ENCODE assay signal across 26 cellular contexts in genomic region chr11:22347857-22348496, GRCh38. TPM values are rescaled to one million over a fixed set of nuclear protein-coding genes. Genes with fewer than 3 reads are reported as not detected.
DNase-seq lines count a peak whose midpoint lies in the region; ATAC-seq and TF ChIP-seq lines count a peak whose summit lies in the region.
"Had no signal": no experiment of that assay in that cellular context is flagged by ENCODE, and none has a peak within 500 bp of the region (broad histone marks: within the 10 kb centered on the region; RNA-seq: fewer than 3 reads in every experiment).

No MANE protein-coding gene starts in this region.

- no peak overlapping the region for H3K4me2 ChIP-seq in GM23338
- H3K4me2 ChIP-seq: A549; BLaER1 treated with 17β-estradiol and CSF1 and Interleukin-3, amounts not matched to agents 10 nM and 100 nM had no signal

- H4K20me1 ChIP-seq in GM23338 (replicated peaks; ENCODE audit: insufficient read depth), result no peaks in the 10 kb centered on the region
- H4K20me1 ChIP-seq: BLaER1 treated with 17β-estradiol and CSF1 and Interleukin-3, amounts not matched to agents 10 nM and 100 nM had no signal

- no peak for ATAC-seq in GM23338
- ATAC-seq: A549, HCT116, PC-3, Right ventricle myocardium inferior had no signal

- H3K27me3 ChIP-seq in GM23338 (ENCODE audit: insufficient read depth) (peaks cover 27% of the 10 kb centered on the region), H7 (ENCODE audit: control insufficient read depth, insufficient read depth, low read length) (peaks cover 19% of the 10 kb centered on the region)
- H3K27me3 ChIP-seq: SJSA1 had no signal

- H3K27me3 Mint-ChIP-seq in GM23338 (ENCODE audit: insufficient read depth, low read depth, poor library complexity) (peaks cover 16% of the 10 kb centered on the region), glutamatergic neuron (ENCODE audit: unreplicated experiment) (peaks cover 14% of the 10 kb centered on the region), osteocyte (ENCODE audit: unreplicated experiment) (peaks cover 20% of the 10 kb centered on the region)

- no peak overlapping the region for H3K4me3 ChIP-seq in GM23338
- H3K4me3 ChIP-seq in H7 (ENCODE audit: insufficient read depth, low read depth, low read length), result no peak overlapping the region
- H3K4me3 ChIP-seq: A549; BLaER1 treated with 17β-estradiol and CSF1 and Interleukin-3, amounts not matched to agents 10 nM and 100 nM; SJSA1 had no signal

- H3K9me3 Mint-ChIP-seq in GM23338 (no peaks in the 10 kb centered on the region), glutamatergic neuron (ENCODE audit: unreplicated experiment) (peaks cover 37% of the 10 kb centered on the region), osteocyte (ENCODE audit: unreplicated experiment) (no peaks in the 10 kb centered on the region)
- H3K9me3 Mint-ChIP-seq: CD4-positive, alpha-beta T cell; IgD-negative memory B cell had no signal

- H3K27ac ChIP-seq in GM23338 (ENCODE audit: low read depth) (no peak overlapping the region; the same call in 1 of the 2 replicates), caudate nucleus (ENCODE audit: low read depth, low read length) (no peak overlapping the region)
- H3K27ac ChIP-seq: A549; BLaER1 treated with 17β-estradiol and CSF1 and Interleukin-3, amounts not matched to agents 10 nM and 100 nM; HL-60; SJSA1 had no signal

- H3K27ac Mint-ChIP-seq in GM23338 (0 out of 2 replicates have a peak overlapping the region, but pooled peaks have one; percentile 14), glutamatergic neuron (ENCODE audit: unreplicated experiment) (peak overlapping the region; percentile 94), osteocyte (ENCODE audit: unreplicated experiment) (no peak overlapping the region)
- H3K27ac Mint-ChIP-seq: CD4-positive, alpha-beta T cell; IgD-negative memory B cell had no signal

- H3K4me1 ChIP-seq in GM23338 (ENCODE audit: insufficient read depth), result peaks cover 24% of the 10 kb centered on the region
- H3K4me1 ChIP-seq: A549; BLaER1 treated with 17β-estradiol and CSF1 and Interleukin-3, amounts not matched to agents 10 nM and 100 nM; SJSA1 had no signal

- no peaks in the 10 kb centered on the region for H3K9me2 ChIP-seq in GM23338 (ENCODE audit: insufficient read depth)

- DNase-seq in DMS 273 (lab: John Stamatoyannopoulos, UW; ENCODE audit: unreplicated experiment), result peak; percentile 21
- no peak for DNase-seq in GM23338 (ENCODE audit: low spot score)
- peak; percentile 46 to 82 for DNase-seq in NCI-H446 (lab: John Stamatoyannopoulos, UW)
- DNase-seq in glutamatergic neuron, result no peak
- no peak for DNase-seq in H7
- no peak for DNase-seq in caudate nucleus (lab: John Stamatoyannopoulos, UW)
- no peak for DNase-seq in osteocyte (ENCODE audit: extremely low spot score, unreplicated experiment)
- DNase-seq: AML-193; CD4-positive, alpha-beta T cell; GF-D8; NCI-H1048; NCI-H187; NCI-H2081 treated with DMSO at 0.1 percent for 48 hours; NCI-H510A treated with DMSO at 0.1 percent for 48 hours; NCI-H748 treated with DMSO at 0.1 percent for 48 hours; NK-92 treated with Interleukin-12 subunit alpha and Interleukin-12 subunit beta, amount 100 ng/mL, for 24 hours; PC-3 had no signal

- H3F3A ChIP-seq in GM23338 (replicated peaks; ENCODE audit: low read depth), result 0 out of 2 replicates have a peak, but pooled peaks cover 5% of the 10 kb centered on the region

- no peaks in the 10 kb centered on the region for H3K36me3 ChIP-seq in GM23338 (ENCODE audit: insufficient read depth)
- no peaks in the 10 kb centered on the region for H3K36me3 ChIP-seq in H7 (replicated peaks; ENCODE audit: control insufficient read depth, insufficient read depth, low read length)
- H3K36me3 ChIP-seq: BLaER1 treated with 17β-estradiol and CSF1 and Interleukin-3, amounts not matched to agents 10 nM and 100 nM; SJSA1 had no signal

- peaks cover 38% of the 10 kb centered on the region for H3K4me1 Mint-ChIP-seq in GM23338
- peaks cover 59% of the 10 kb centered on the region for H3K4me1 Mint-ChIP-seq in glutamatergic neuron (ENCODE audit: low read depth, unreplicated experiment)
- no peaks in the 10 kb centered on the region for H3K4me1 Mint-ChIP-seq in osteocyte (ENCODE audit: unreplicated experiment)

- H3K36me3 Mint-ChIP-seq in GM23338 (ENCODE audit: low read depth) (no peaks in the 10 kb centered on the region), glutamatergic neuron (ENCODE audit: unreplicated experiment) (peaks cover 14% of the 10 kb centered on the region), osteocyte (ENCODE audit: unreplicated experiment) (no peaks in the 10 kb centered on the region)
- H3K36me3 Mint-ChIP-seq: IgD-negative memory B cell had no signal

- H3K79me2 ChIP-seq in GM23338 (replicated peaks; ENCODE audit: insufficient read depth), result no peaks in the 10 kb centered on the region

- H2AFZ ChIP-seq in GM23338, result no peak overlapping the region

- H3K4me3 Mint-ChIP-seq in GM23338 (no peak overlapping the region), glutamatergic neuron (ENCODE audit: unreplicated experiment) (peak overlapping the region; percentile 85), osteocyte (ENCODE audit: unreplicated experiment) (no peak overlapping the region)
- H3K4me3 Mint-ChIP-seq: CD4-positive, alpha-beta T cell; IgD-negative memory B cell had no signal

- no peak for TF ChIP-seq CTCF in GM23338 (conservative IDR thresholded peaks at IDR 0.05; ENCODE audit: low read depth in 2 of 2)
- no peak for TF ChIP-seq CTCF in glutamatergic neuron (IDR thresholded peaks at IDR 0.05; ENCODE audit: partially characterized antibody, unreplicated experiment)
- TF ChIP-seq CTCF in osteocyte (IDR thresholded peaks at IDR 0.05), result no peak

TF ChIP-seq in GM23338, 12 proteins besides CTCF, POLR2A, EP300 and RAD21:
- TF ChIP-seq ZNF114 (CRISPR knock-in tag; IDR thresholded peaks at IDR 0.05) (no peak), REST (IDR thresholded peaks at IDR 0.05; ENCODE audit: unreplicated experiment) (peak; percentile 47)

RNA-seq across cellular contexts. Expression of gene SLC17A6, which starts 9.8 kb away (rescaled TPM):
- 0.16 and 0.31 TPM in 2 replicates for total RNA-seq in GM23338 (2014; rRNA removed; shearing (Covaris generic))
- polyA plus RNA-seq in GM23338 (2016; fragmentation: Nextera tagmentation; extraction: Ambion mirVana), result 0.31 and 0.38 TPM in 2 replicates
- 170 TPM for total RNA-seq in glutamatergic neuron (ENCODE audit: unreplicated experiment)
- not detected in 2 replicates for total RNA-seq in H7 (2014; rRNA removed; shearing (Covaris generic))
- total RNA-seq in osteocyte, result not detected in 2 replicates
- total RNA-seq: CD4-positive, alpha-beta T cell; PC-3; Right ventricle myocardium inferior; RPMI7951; SJSA1; T-helper 1 cell treated with Interleukin-12 subunit alpha and Interleukin-12 subunit beta and Interleukin-4 antibody, amounts not matched to agents 30 ng/mL and 1 ng/mL, for 36 hours had no signal
- polyA plus RNA-seq: A549, IgD-negative memory B cell had no signal

Comparison
In these comparisons a context has a peak if more than half of its experiments do, and no peak if none do; other contexts are left out.
1. DNase-seq: peak in DMS 273 (single experiment) and NCI-H446 (2 of 2); none in GM23338 (single experiment), glutamatergic neuron (single experiment), H7 (single experiment), caudate nucleus (0 of 61) and osteocyte (single experiment).
2. RNA of gene SLC17A6, which starts 9.8 kb away (total RNA-seq): 170 TPM in glutamatergic neuron (single experiment); 0.16 to 0.31 TPM in GM23338, not detected in H7 and not detected in osteocyte; every median in the first group is over 100 times any median in the second.